In the genomic region with DNA sequence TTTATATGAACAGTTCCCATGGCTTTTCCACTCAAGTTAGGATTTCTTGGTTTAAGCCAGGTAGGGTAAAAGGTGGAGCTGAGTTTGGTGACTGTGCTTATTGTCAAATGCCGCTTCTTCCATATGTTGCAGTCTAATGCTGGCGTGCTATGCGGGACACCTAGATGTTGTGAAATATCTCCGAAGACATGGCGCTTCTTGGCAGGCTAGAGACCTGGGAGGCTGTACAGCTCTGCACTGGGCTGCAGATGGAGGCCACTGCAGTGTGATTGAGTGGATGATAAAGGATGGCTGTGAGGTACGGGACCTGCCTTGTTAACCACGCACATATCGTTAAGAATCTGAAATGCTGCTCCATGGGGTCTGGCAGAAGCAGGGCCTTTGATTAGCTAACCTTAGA, we compare ENCODE assay signal across 35 cellular contexts.
"Had no signal": no experiment of that assay in that cellular context is flagged by ENCODE, and none has a peak within 500 bp of the region (broad histone marks: within the 10 kb centered on the region; RNA-seq: fewer than 3 reads in every experiment).

No MANE protein-coding gene starts in this region.

- DNase-seq: activated B cell treated with CpG ODN at 0.5 μM for 24 hours; activated CD4-positive, alpha-beta memory T cell treated with anti-CD3 and anti-CD28 coated beads for 36 hours; activated CD4-positive, alpha-beta T cell treated with anti-CD3 and anti-CD28 coated beads for 4 hours; activated CD4-positive, alpha-beta T cell treated with anti-CD3 and anti-CD28 coated beads, Interleukin-2, amount 10 ng/mL, durations not matched to agents 24 days and 14 days; activated CD4-positive, alpha-beta T cell treated with anti-CD3 and anti-CD28 coated beads, Interleukin-2, amount 50 U/mL, for 1 hour; activated CD4-positive, alpha-beta T cell treated with anti-CD3 and anti-CD28 coated beads, Interleukin-2, amount 50 U/mL, for 4 hours; activated CD4-positive, CD25-positive, alpha-beta regulatory T cell treated with anti-CD3 and anti-CD28 coated beads, Interleukin-2, amount 50 U/mL, for 72 hours; activated CD8-positive, alpha-beta memory T cell treated with anti-CD3 and anti-CD28 coated beads, Interleukin-2, amount 50 U/mL, for 4 hours; activated CD8-positive, alpha-beta T cell treated with anti-CD3 and anti-CD28 coated beads for 36 hours; activated effector memory CD4-positive, alpha-beta T cell treated with anti-CD3 and anti-CD28 coated beads, Interleukin-2, amount 50 U/mL, for 16 hours; activated gamma-delta T cell treated with Interleukin-2 at 50 U/mL for 16 hours; activated naive CD4-positive, alpha-beta T cell; activated naive CD4-positive, alpha-beta T cell treated with anti-CD3 and anti-CD28 coated beads for 36 hours; activated naive CD4-positive, alpha-beta T cell treated with anti-CD3 and anti-CD28 coated beads, Interleukin-2, amount 50 U/mL, for 16 hours; activated naive CD8-positive, alpha-beta T cell treated with anti-CD3 and anti-CD28 coated beads for 36 hours; activated T-cell treated with anti-CD3 and anti-CD28 coated beads for 4 hours; activated T-cell treated with anti-CD3 and anti-CD28 coated beads, Interleukin-2, amount 50 U/mL, for 1 hour; activated T-cell treated with anti-CD3 and anti-CD28 coated beads, Interleukin-2, amount 50 U/mL, for 4 hours; activated T-cell treated with anti-CD3 and anti-CD28 coated beads, Interleukin-2, amount 50 U/mL, for 72 hours; adrenal gland; amniotic stem cell; aorta; body of pancreas; brain microvascular endothelial cell; caudate nucleus; cerebellar nuclear complex; T-helper 2 cell; T-helper 9 cell had no signal

- H3K36me3 ChIP-seq: adrenal gland, brain microvascular endothelial cell, breast epithelium, cardiac muscle cell had no signal

- H3K9me3 ChIP-seq: adrenal gland, body of pancreas, breast epithelium had no signal

- H3K27me3 ChIP-seq: adrenal gland, body of pancreas, brain microvascular endothelial cell, breast epithelium, cardiac muscle cell had no signal

- ATAC-seq: activated CD8-positive, alpha-beta T cell treated with anti-CD3 and anti-CD28 coated beads for 36 hours; activated naive CD4-positive, alpha-beta T cell treated with anti-CD3 and anti-CD28 coated beads, Interleukin-2, amount 50 U/mL, for 72 hours; activated T-cell treated with anti-CD3 and anti-CD28 coated beads, Interleukin-2, amount 50 U/mL, for 4 hours; activated T-cell treated with anti-CD3 and anti-CD28 coated beads, Interleukin-2, amount 50 U/mL, for 72 hours; activated T-helper 17 cell treated with anti-CD3 and anti-CD28 coated beads, Interleukin-2, amount 50 U/mL, for 72 hours; body of pancreas had no signal

- FAIRE-seq: astrocyte, TTC549 had no signal

- H3K4me1 ChIP-seq: adrenal gland, body of pancreas, breast epithelium had no signal

- H3K27ac ChIP-seq: adrenal gland, body of pancreas, brain microvascular endothelial cell, breast epithelium, cardiac muscle cell, VCaP had no signal

- H3K4me3 ChIP-seq: adrenal gland, body of pancreas, breast epithelium, cardiac muscle cell had no signal
